18 cellular contexts compared by ENCODE assay signal in the genomic region with DNA sequence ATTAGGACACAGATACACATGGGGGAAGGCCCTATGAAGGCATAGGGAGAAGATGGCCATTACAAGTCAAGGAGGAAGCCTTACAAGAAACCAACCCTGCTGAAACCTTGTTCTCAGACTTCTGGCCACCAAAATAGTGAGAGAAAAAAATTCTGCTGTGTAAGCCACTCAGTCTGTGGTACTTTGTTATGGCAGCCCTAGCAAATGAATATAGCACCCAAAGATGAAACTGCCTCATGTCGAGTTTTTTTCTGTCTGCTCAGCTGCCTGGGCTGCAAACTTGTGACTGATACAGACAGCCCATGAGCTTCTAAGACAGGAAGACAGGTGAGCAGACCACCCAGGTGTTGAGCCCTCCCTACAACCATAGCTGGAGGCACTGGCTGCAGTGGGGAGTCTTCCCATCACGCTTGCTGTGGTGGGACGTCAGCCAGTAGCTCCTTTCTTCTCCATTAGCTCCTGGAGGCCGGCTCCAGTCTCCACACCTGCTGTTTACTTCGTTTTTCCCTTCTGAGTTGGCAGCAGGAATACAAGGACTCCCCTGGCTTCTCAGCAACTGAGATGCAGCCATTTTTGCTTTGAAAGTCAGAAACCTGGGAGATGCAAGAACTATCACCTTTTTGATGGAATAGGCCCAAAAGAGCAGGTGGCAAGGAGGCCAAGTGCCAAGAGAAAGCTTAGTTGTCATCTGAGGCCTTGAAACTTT.
DNase-seq lines count a peak whose midpoint lies in the region; ATAC-seq and TF ChIP-seq lines count a peak whose summit lies in the region.
"Had no signal": no experiment of that assay in that cellular context is flagged by ENCODE, and none has a peak within 500 bp of the region (broad histone marks: within the 10 kb centered on the region; RNA-seq: fewer than 3 reads in every experiment).

No MANE protein-coding gene starts in this region.

- no peaks in the 10 kb centered on the region for H3K27me3 ChIP-seq in gastrocnemius medialis

- ATAC-seq in gastrocnemius medialis (peak; percentile 28 to 56), GM21723 (IDR thresholded peaks at IDR 0.05; ENCODE audit: unreplicated experiment) (no peak)
- ATAC-seq: T-helper 17 cell had no signal

- no peaks in the 10 kb centered on the region for H3K9me3 ChIP-seq in gastrocnemius medialis

- in situ Hi-C loops in gastrocnemius medialis (cut with MboI; ENCODE audit: low sequenced_read_pairs in 4 of 4): no loop called here

- no peak for TF ChIP-seq POLR2A in gastrocnemius medialis (IDR thresholded peaks at IDR 0.05)

- intact Hi-C loops in gastrocnemius medialis (cut with DNase I; ENCODE audit: low total_unique reads): no loop called here

- TF ChIP-seq CTCF in gastrocnemius medialis (IDR thresholded peaks at IDR 0.05 in 4 of 5, conservative IDR thresholded peaks at IDR 0.05 in 1 of 5): no peak

- H3K36me3 ChIP-seq in gastrocnemius medialis: no peaks in the 10 kb centered on the region

- peak overlapping the region in 3 of 4 donors; percentile 18 to 55 (median 40) for H3K27ac ChIP-seq in gastrocnemius medialis
- H3K27ac ChIP-seq: SK-N-MC had no signal

- peaks cover 23 to 26% of the 10 kb centered on the region in 2 donors for H3K4me1 ChIP-seq in gastrocnemius medialis

- H3K4me3 ChIP-seq in gastrocnemius medialis: no peak overlapping the region
- H3K4me3 ChIP-seq: SK-N-MC had no signal

- DNase-seq in NCI-H82 (lab: John Stamatoyannopoulos, UW) (peak; percentile 10), NCI-H82 treated with DMSO at 0.1 percent for 48 hours (lab: John Stamatoyannopoulos, UW; ENCODE audit: unreplicated experiment) (no peak), NCI-H69 (lab: John Stamatoyannopoulos, UW) (peak; percentile 45), cerebellar cortex (ENCODE audit: low spot score) (peak; percentile 77), gastrocnemius medialis (no peak), SHP77 (lab: John Stamatoyannopoulos, UW) (no peak), NCI-H510A (lab: John Stamatoyannopoulos, UW) (no peak)
- DNase-seq: GF-D8, Kasumi-1, NCI-H146, NCI-H2029, NCI-H526 treated with DMSO at 0.1 percent for 48 hours, OCI-M1, Right ventricle myocardium superior, SW 1271, T-helper 17 cell had no signal

Comparison
In these comparisons a context has a peak if more than half of its experiments do, and no peak if none do; other contexts are left out.
1. DNase-seq: peak in NCI-H82 (single experiment), NCI-H69 (single experiment) and cerebellar cortex (single experiment); none in NCI-H82 treated with DMSO at 0.1 percent for 48 hours (single experiment), gastrocnemius medialis (0 of 2), SHP77 (0 of 2) and NCI-H510A (single experiment).